Comparison of ENCODE assay signal across 16 cellular contexts in the genomic region with DNA sequence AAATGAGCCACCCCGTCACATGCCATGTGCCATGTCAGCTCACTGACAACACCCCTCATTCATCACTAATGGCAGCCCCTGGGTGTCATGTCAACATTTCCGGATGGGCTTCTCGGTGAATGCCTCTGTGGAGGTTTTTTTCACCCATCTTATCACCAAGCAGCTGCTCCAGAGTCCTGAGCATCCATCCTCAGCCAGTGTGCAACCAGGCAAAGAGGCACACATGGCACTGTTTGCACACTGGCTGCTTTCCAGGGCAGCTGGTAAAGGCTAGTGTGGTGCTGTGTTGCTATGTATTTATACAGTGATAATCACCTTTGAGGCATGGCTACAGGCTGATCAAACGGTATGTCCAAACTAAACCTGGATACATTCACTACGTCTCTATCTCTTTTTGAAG.
DNase-seq lines count a peak whose midpoint lies in the region; ATAC-seq and TF ChIP-seq lines count a peak whose summit lies in the region.
"Had no signal": no experiment of that assay in that cellular context is flagged by ENCODE, and none has a peak within 500 bp of the region (broad histone marks: within the 10 kb centered on the region; RNA-seq: fewer than 3 reads in every experiment).

No MANE protein-coding gene starts in this region.

- peak overlapping the region in 3 of 5 experiments; percentile 49 to 90 (median 52) for H3K27ac Mint-ChIP-seq in brain
- H3K27ac Mint-ChIP-seq: activated CD4-positive, alpha-beta memory T cell treated with anti-CD3 and anti-CD28 coated beads, Interleukin-2, amount 10 ng/mL, durations not matched to agents 7 days and 5 days; CD8-positive, alpha-beta memory T cell; mesothelial cell of epicardium; stimulated activated effector memory CD8-positive, alpha-beta T cell treated with anti-CD3 and anti-CD28 coated beads, Interleukin-12 subunit alpha, Interleukin-12 subunit beta, amount 100 ng/mL, for 72 hours had no signal

- H3K9me3 Mint-ChIP-seq in brain, result peaks cover 0 to 3% (median 3%) of the 10 kb centered on the region in 5 experiments
- H3K9me3 Mint-ChIP-seq: CD8-positive, alpha-beta memory T cell; mesothelial cell of epicardium had no signal

- no peaks in the 10 kb centered on the region for H3K4me1 ChIP-seq in left ventricle myocardium inferior
- no peaks in the 10 kb centered on the region for H3K4me1 ChIP-seq in thyroid gland
- H3K4me1 ChIP-seq: adrenal gland had no signal

- no peak for TF ChIP-seq POLR2A in thyroid gland (IDR thresholded peaks at IDR 0.05)

- no peak for ATAC-seq in HG03521 (IDR thresholded peaks at IDR 0.05; ENCODE audit: unreplicated experiment)
- ATAC-seq: stimulated activated effector memory CD8-positive, alpha-beta T cell treated with anti-CD3 and anti-CD28 coated beads, Interleukin-12 subunit alpha, Interleukin-12 subunit beta, amount 100 ng/mL, for 72 hours had no signal

- intact Hi-C loops in left ventricle myocardium inferior (cut with micrococcal nuclease) (no loop called here), cardiac septum (cut with DNase I) (no loop called here), thyroid gland (cut with DNase I) (no loop called here)

- no peaks in the 10 kb centered on the region for H3K27me3 Mint-ChIP-seq in brain

- H3K27ac ChIP-seq in left ventricle myocardium inferior (replicated peaks) (no peak overlapping the region), thyroid gland (no peak overlapping the region)
- H3K27ac ChIP-seq: adrenal gland, RWPE1 had no signal

- H3K36me3 Mint-ChIP-seq in brain, result no peaks in the 10 kb centered on the region
- H3K36me3 Mint-ChIP-seq: CD8-positive, alpha-beta memory T cell; mesothelial cell of epicardium; stimulated activated effector memory CD8-positive, alpha-beta T cell treated with anti-CD3 and anti-CD28 coated beads, Interleukin-12 subunit alpha, Interleukin-12 subunit beta, amount 100 ng/mL, for 72 hours had no signal

- H3K36me3 ChIP-seq in left ventricle myocardium inferior, result no peaks in the 10 kb centered on the region
- H3K36me3 ChIP-seq in thyroid gland, result no peaks in the 10 kb centered on the region
- H3K36me3 ChIP-seq: adrenal gland, MG63 had no signal

- no peaks in the 10 kb centered on the region for H3K9me3 ChIP-seq in left ventricle myocardium inferior (replicated peaks)
- H3K9me3 ChIP-seq in thyroid gland, result no peaks in the 10 kb centered on the region
- H3K9me3 ChIP-seq: adrenal gland, MG63 had no signal

- H3K4me3 Mint-ChIP-seq in brain, result no peak overlapping the region
- H3K4me3 Mint-ChIP-seq: activated CD4-positive, alpha-beta memory T cell treated with anti-CD3 and anti-CD28 coated beads, Interleukin-2, amount 10 ng/mL, durations not matched to agents 7 days and 5 days; CD8-positive, alpha-beta memory T cell; mesothelial cell of epicardium; stimulated activated effector memory CD8-positive, alpha-beta T cell treated with anti-CD3 and anti-CD28 coated beads, Interleukin-12 subunit alpha, Interleukin-12 subunit beta, amount 100 ng/mL, for 72 hours had no signal

- TF ChIP-seq CTCF in left ventricle myocardium inferior (IDR thresholded peaks at IDR 0.05; ENCODE audit: borderline replicate concordance) (no peak), brain (conservative IDR thresholded peaks at IDR 0.05) (no peak), thyroid gland (IDR thresholded peaks at IDR 0.05) (no peak)

- H3K27me3 ChIP-seq in left ventricle myocardium inferior (ENCODE audit: low read depth) (no peaks in the 10 kb centered on the region), thyroid gland (no peaks in the 10 kb centered on the region)
- H3K27me3 ChIP-seq: adrenal gland, MG63 had no signal

- no peak overlapping the region for H3K4me3 ChIP-seq in left ventricle myocardium inferior
- H3K4me3 ChIP-seq in thyroid gland (replicated peaks in 1 of 3), result no peak overlapping the region
- H3K4me3 ChIP-seq: adrenal gland, MG63 had no signal

- WGBS in thyroid gland, 2 donors, result 53 to 62% methylated on average over 5 of the region's 5 CpGs

- DNase-seq in left ventricle myocardium inferior, result peak; percentile 25
- DNase-seq in cardiac septum (ENCODE audit: low spot score), result no peak
- DNase-seq in NCI-H345 (lab: John Stamatoyannopoulos, UW), result peak; percentile 85
- DNase-seq in thyroid gland, result peak; percentile 25 to 55
- DNase-seq in activated effector memory CD4-positive, alpha-beta T cell treated with Interleukin-2 at 50 U/mL for 16 hours, result no peak
- no peak for DNase-seq in GOT3 (lab: John Stamatoyannopoulos, UW)
- DNase-seq: activated CD4-positive, alpha-beta memory T cell treated with anti-CD3 and anti-CD28 coated beads, Interleukin-2, amount 10 ng/mL, durations not matched to agents 7 days and 5 days; adrenal gland; CD8-positive, alpha-beta memory T cell; MG63; trophoblast cell had no signal

- H3K4me1 Mint-ChIP-seq in brain, result peaks cover 13% of the 10 kb centered on the region
- H3K4me1 Mint-ChIP-seq: activated CD4-positive, alpha-beta memory T cell treated with anti-CD3 and anti-CD28 coated beads, Interleukin-2, amount 10 ng/mL, durations not matched to agents 7 days and 5 days; CD8-positive, alpha-beta memory T cell; mesothelial cell of epicardium; stimulated activated effector memory CD8-positive, alpha-beta T cell treated with anti-CD3 and anti-CD28 coated beads, Interleukin-12 subunit alpha, Interleukin-12 subunit beta, amount 100 ng/mL, for 72 hours had no signal

Comparison
In these comparisons a context has a peak if more than half of its experiments do, and no peak if none do; other contexts are left out.
1. DNase-seq: peak in left ventricle myocardium inferior (single experiment), NCI-H345 (single experiment) and thyroid gland (2 of 2); none in cardiac septum (single experiment), activated effector memory CD4-positive, alpha-beta T cell treated with Interleukin-2 at 50 U/mL for 16 hours (single experiment) and GOT3 (single experiment).